Comparison of ENCODE assay signal across 1 cellular context in genomic region chr2:63888490-63889402, GRCh38.
TF ChIP-seq lines count a peak whose summit lies in the region.

No MANE protein-coding gene starts in this region.

TF ChIP-seq in H1, 55 proteins besides CTCF, POLR2A, EP300 and RAD21 (continued from another document):
- no peak for TF ChIP-seq CHD7 (IDR thresholded peaks at IDR 0.05; ENCODE audit: insufficient replicate concordance, low read length)
- no peak for TF ChIP-seq POU5F1 (IDR thresholded peaks at IDR 0.05; ENCODE audit: low read depth, low read length)
- TF ChIP-seq MAFK (IDR thresholded peaks at IDR 0.05; ENCODE audit: low read depth, low read length), result no peak
